ENCODE assay signal across 9 cellular contexts in genomic region chr17:45341389-45342158, GRCh38. TPM values are rescaled to one million over a fixed set of nuclear protein-coding genes. Genes with fewer than 3 reads are reported as not detected.
A peak's percentile ranks its signal among the peaks of the same experiment; 100 is the strongest.
DNase-seq lines count a peak whose midpoint lies in the region; ATAC-seq and TF ChIP-seq lines count a peak whose summit lies in the region.
"Had no signal": no experiment of that assay in that cellular context is flagged by ENCODE, and none has a peak within 500 bp of the region (broad histone marks: within the 10 kb centered on the region; RNA-seq: fewer than 3 reads in every experiment).

No MANE protein-coding gene starts in this region.

- no peak overlapping the region for H2BK12ac ChIP-seq in H9 (ENCODE audit: insufficient read length, low read depth, low read length)

- H3K23ac ChIP-seq in H9 (ENCODE audit: insufficient read length, low read depth, low read length): no peak overlapping the region

- no peak overlapping the region for H2AFZ ChIP-seq in H9 (ENCODE audit: low read length)

- H3K27ac ChIP-seq in H9 (ENCODE audit: insufficient read length, low read depth, low read length) (no peak overlapping the region), heart right ventricle (peak overlapping the region in 8 of 10 donors; percentile 50 to 78 (median 60))
- H3K27ac ChIP-seq: KMS-11 had no signal

- no CpG with 5 or more reads among the region's 14 CpGs for WGBS in H9 (ENCODE audit: extremely low coverage, insufficient read length, low lambda C conversion rate)
- 43 to 45% methylated on average over 14 of the region's 14 CpGs for WGBS in heart right ventricle, 2 donors

- H3K79me1 ChIP-seq in H9 (ENCODE audit: insufficient read depth, low read depth, low read length, poor library complexity, severe bottlenecking): no peaks in the 10 kb centered on the region

- H3K9ac ChIP-seq in H9 (ENCODE audit: extremely low read depth, insufficient read length, low read length) (no peak overlapping the region), skeletal muscle satellite cell (ENCODE audit: low read depth, low read length) (peak overlapping the region; percentile 31)
- H3K9ac ChIP-seq: KMS-11 had no signal

- H3K36me3 ChIP-seq in heart right ventricle (no peaks in the 10 kb centered on the region), skeletal muscle satellite cell (ENCODE audit: insufficient read depth, low read length) (no peaks in the 10 kb centered on the region)

- H4K5ac ChIP-seq in H9 (ENCODE audit: insufficient read length, low read depth, low read length): no peak overlapping the region

- H3K4me3 ChIP-seq in heart right ventricle: no peak overlapping the region
- H3K4me3 ChIP-seq in skeletal muscle satellite cell (ENCODE audit: low read length): no peak overlapping the region

- peaks cover 3% of the 10 kb centered on the region; the same call in 1 of the 2 replicates for H3K27me3 Mint-ChIP-seq in H9 (ENCODE audit: low read depth)

- no peak overlapping the region for H3K14ac ChIP-seq in H9 (ENCODE audit: insufficient read depth, low read length)

- peak; percentile 98 for ATAC-seq in SK-N-SH treated with all-trans-retinoic acid at 6 μM for 48 hours
- ATAC-seq in heart right ventricle: peak; percentile 44 to 79 (median 65)
- no peak for ATAC-seq in HG02571 (IDR thresholded peaks at IDR 0.05; ENCODE audit: unreplicated experiment)

- intact Hi-C loops in heart right ventricle (cut with DNase I): no loop called here

- H3K36me3 Mint-ChIP-seq in H9 (ENCODE audit: insufficient read depth in 1 of 3, low read depth in 3 of 3): peaks cover 0 to 2% (median 0%) of the 10 kb centered on the region in 3 experiments; a peak in 3 of 7 replicates

- H2BK15ac ChIP-seq in H9 (ENCODE audit: low read depth, low read length): no peak overlapping the region

- peak; percentile 98 for DNase-seq in H9
- DNase-seq in heart right ventricle: peak; percentile 72 to 81
- no peak for DNase-seq in NCI-H2171 (lab: John Stamatoyannopoulos, UW)
- DNase-seq in central memory CD4-positive, alpha-beta T cell: no peak
- DNase-seq in GM10266 (ENCODE audit: extremely low spot score): no peak

- H3K4me1 Mint-ChIP-seq in H9: peaks cover 19 to 26% of the 10 kb centered on the region in 2 experiments

- H2BK20ac ChIP-seq in H9 (ENCODE audit: low read depth, low read length, poor library complexity, severe bottlenecking): no peak overlapping the region

- H2BK5ac ChIP-seq in H9 (ENCODE audit: insufficient read length, low read length): no peak overlapping the region

- H3K79me2 ChIP-seq in H9 (ENCODE audit: insufficient read depth, low read length): no peaks in the 10 kb centered on the region

- H4K8ac ChIP-seq in H9 (replicated peaks; ENCODE audit: insufficient read length, low read depth, low read length): no peak overlapping the region

- H3K9me3 Mint-ChIP-seq in H9: peaks cover 0 to 3% of the 10 kb centered on the region in 2 experiments; a peak in 2 of 5 replicates

- H4K91ac ChIP-seq in H9 (ENCODE audit: insufficient read length, low read depth, low read length): no peak overlapping the region

- H3K9me3 ChIP-seq in H9 (ENCODE audit: control insufficient read depth, low read depth, low read length) (no peaks in the 10 kb centered on the region), heart right ventricle (no peaks in the 10 kb centered on the region), skeletal muscle satellite cell (replicated peaks; ENCODE audit: low read length) (no peaks in the 10 kb centered on the region)

- no peak overlapping the region for H2AK5ac ChIP-seq in H9 (ENCODE audit: insufficient read length, low read length)

- no peak overlapping the region for H2BK120ac ChIP-seq in H9 (ENCODE audit: low read depth, low read length, poor library complexity, severe bottlenecking)

- no peak overlapping the region for H3K4me3 Mint-ChIP-seq in H9

- H3K4me2 ChIP-seq in H9 (ENCODE audit: insufficient read depth, insufficient read length, low read length): no peak overlapping the region
- H3K4me2 ChIP-seq in skeletal muscle satellite cell (ENCODE audit: low read length): peak overlapping the region; percentile 70
- H3K4me2 ChIP-seq: KMS-11 had no signal

- TF ChIP-seq CTCF in H9 (conservative IDR thresholded peaks at IDR 0.05) (no peak), heart right ventricle (IDR thresholded peaks at IDR 0.05) (no peak), GM10266 (IDR thresholded peaks at IDR 0.05; ENCODE audit: control insufficient read depth, insufficient read depth, low read depth, missing control alignments) (no peak)

- no peaks in the 10 kb centered on the region for H3K27me3 ChIP-seq in H9 (ENCODE audit: insufficient read depth, low read length)
- no peaks in the 10 kb centered on the region for H3K27me3 ChIP-seq in heart right ventricle
- H3K27me3 ChIP-seq in skeletal muscle satellite cell (ENCODE audit: control insufficient read depth, insufficient read depth, low read length): no peaks in the 10 kb centered on the region

- no peak overlapping the region for H3K4ac ChIP-seq in H9 (ENCODE audit: low read depth, low read length)

- no peak overlapping the region for H3K56ac ChIP-seq in H9 (ENCODE audit: insufficient read length, low read depth, low read length)

- H3K27ac Mint-ChIP-seq in H9: peak overlapping the region in 2 of 3 experiments; percentile 4 to 96; a peak in 3 of 7 replicates

- H4K20me1 ChIP-seq in H9 (ENCODE audit: control insufficient read depth, insufficient read depth, insufficient read length): no peaks in the 10 kb centered on the region

- H3K18ac ChIP-seq in H9 (ENCODE audit: insufficient read length, low read depth, low read length): no peak overlapping the region

- no peaks in the 10 kb centered on the region for H3K23me2 ChIP-seq in H9 (ENCODE audit: insufficient read length, low read depth, low read length, poor library complexity, severe bottlenecking)

- H3T11ph ChIP-seq in H9 (ENCODE audit: low read length): no peak overlapping the region

- H3K4me1 ChIP-seq in H9 (ENCODE audit: insufficient read depth, low read length) (no peaks in the 10 kb centered on the region; the same call in 1 of the 2 replicates), heart right ventricle (peaks cover 15 to 56% (median 35%) of the 10 kb centered on the region in 9 donors), skeletal muscle satellite cell (ENCODE audit: control insufficient read depth, insufficient read depth, low read length) (peaks cover 47% of the 10 kb centered on the region)

TF ChIP-seq in SK-N-SH treated with all-trans-retinoic acid at 6 μM for 48 hours, 23 proteins besides CTCF, POLR2A, EP300 and RAD21:
- TF ChIP-seq ZNF8 (CRISPR knock-in tag; IDR thresholded peaks at IDR 0.05) (no peak), ESRRG (CRISPR knock-in tag; IDR thresholded peaks at IDR 0.05) (no peak)

RNA-seq across cellular contexts. Expression of gene MAP3K14, which starts 24.8 kb away (rescaled TPM):
- total RNA-seq in H9 (2021) (7.6 and 7.8 TPM in 2 replicates), heart right ventricle (10 to 100 TPM in 9 of 10 donors, 1 to 10 TPM in 1; 6.7 to 24.1 (median 12.6) TPM)
- 10 to 100 TPM in 1 of 2 donors, 1 to 10 TPM in 1; 7.9 to 15.9 TPM for polyA plus RNA-seq in heart right ventricle
- 4.3 and 4.6 TPM in 2 replicates for total RNA-seq in skeletal muscle satellite cell (2012; rRNA removed)

Comparison
In these comparisons a context has a peak if more than half of its experiments do, and no peak if none do; other contexts are left out.
1. DNase-seq: peak in H9 (single experiment) and heart right ventricle (2 of 2); none in NCI-H2171 (single experiment), central memory CD4-positive, alpha-beta T cell (single experiment) and GM10266 (single experiment).